Comparison of ENCODE assay signal across 8 cellular contexts in genomic region chrX:19344207-19344534, GRCh38. TPM values are rescaled to one million over a fixed set of nuclear protein-coding genes. Genes with fewer than 3 reads are reported as not detected.
DNase-seq lines count a peak whose midpoint lies in the region; ATAC-seq, FAIRE-seq and TF ChIP-seq lines count a peak whose summit lies in the region.

No MANE protein-coding gene starts in this region.

- peak overlapping the region; percentile 76 for H3K9ac ChIP-seq in iPS-20b (ENCODE audit: low read depth, low read length)

- peaks cover 3% of the 10 kb centered on the region for H3K36me3 Mint-ChIP-seq in activated CD4-positive, alpha-beta memory T cell treated with anti-CD3 and anti-CD28 coated beads for 36 hours

- peaks cover 22% of the 10 kb centered on the region for H3K4me1 Mint-ChIP-seq in activated CD4-positive, alpha-beta memory T cell treated with anti-CD3 and anti-CD28 coated beads for 36 hours (ENCODE audit: low read depth)

- intact Hi-C loops in activated CD4-positive, alpha-beta memory T cell treated with anti-CD3 and anti-CD28 coated beads for 36 hours (cut with micrococcal nuclease): loop anchor here (10.0 kb wide), 1 partner anchor 919 kb away; the partner anchor contains the start of gene CDKL5

- H3K4me3 ChIP-seq in GM12864 (ENCODE audit: low read depth, low read length) (peak overlapping the region; percentile 85), iPS-20b (ENCODE audit: low read length) (peak overlapping the region; percentile 90), thoracic aorta (peak overlapping the region; percentile 81)

- H3K4me1 ChIP-seq in iPS-20b (ENCODE audit: insufficient read depth, low read length) (no peaks in the 10 kb centered on the region), thoracic aorta (ENCODE audit: control insufficient read depth in 1 of 2, low read depth in 2 of 2) (peaks cover 0 to 7% of the 10 kb centered on the region in 2 donors)

- H3K27ac Mint-ChIP-seq in activated CD4-positive, alpha-beta memory T cell treated with anti-CD3 and anti-CD28 coated beads for 36 hours: peak overlapping the region; percentile 49

- FAIRE-seq in HTR-8/SVneo (lab: Jason Lieb, UNC): no peak

- POLR2A ChIA-PET in activated CD4-positive, alpha-beta memory T cell treated with anti-CD3 and anti-CD28 coated beads for 36 hours (lab: Charles Lee): no interaction called here

- no peaks in the 10 kb centered on the region for H3K9me3 Mint-ChIP-seq in activated CD4-positive, alpha-beta memory T cell treated with anti-CD3 and anti-CD28 coated beads for 36 hours

- H3K36me3 ChIP-seq in iPS-20b (ENCODE audit: insufficient read depth, low read depth, low read length) (peaks cover 4% of the 10 kb centered on the region; the same call in 1 of the 2 replicates), thoracic aorta (no peaks in the 10 kb centered on the region)

- H3K27me3 Mint-ChIP-seq in activated CD4-positive, alpha-beta memory T cell treated with anti-CD3 and anti-CD28 coated beads for 36 hours: no peaks in the 10 kb centered on the region

- H3K27ac ChIP-seq in iPS-20b (ENCODE audit: low read length) (no peak overlapping the region), thoracic aorta (peak overlapping the region; percentile 79)

- ATAC-seq in HG02623 (IDR thresholded peaks at IDR 0.05; ENCODE audit: unreplicated experiment): peak; percentile 17
- no peak for ATAC-seq in thoracic aorta (ENCODE audit: insufficient number of reproducible peaks, low FRiP score, low read depth)

- TF ChIP-seq CTCF in GM12864 (IDR thresholded peaks at IDR 0.05; ENCODE audit: low read depth, low read length, missing control alignments) (no peak), thoracic aorta (IDR thresholded peaks at IDR 0.05) (no peak)

- H3K9me3 ChIP-seq in iPS-20b (ENCODE audit: insufficient read depth, low read depth, low read length): no peaks in the 10 kb centered on the region
- H3K9me3 ChIP-seq in thoracic aorta: no peaks in the 10 kb centered on the region

- CTCF ChIA-PET in activated CD4-positive, alpha-beta memory T cell treated with anti-CD3 and anti-CD28 coated beads for 36 hours (lab: Charles Lee): interaction anchor here (1.4 kb wide), 1 partner anchor 28 kb away, joined by 5 read pairs; no protein-coding TSS in a partner anchor

- DNase-seq in GM12864 (ENCODE audit: low read depth) (no peak), thoracic aorta (ENCODE audit: low spot score) (no peak), NCI-H510A (lab: John Stamatoyannopoulos, UW) (no peak), SKM-1 (lab: John Stamatoyannopoulos, UW; ENCODE audit: unreplicated experiment) (no peak), HTR-8/SVneo (ENCODE audit: insufficient read length, low spot score) (no peak)
- DNase-seq in activated CD4-positive, alpha-beta memory T cell treated with anti-CD3 and anti-CD28 coated beads for 36 hours: no peak

- peak overlapping the region; percentile 81 for H3K4me3 Mint-ChIP-seq in activated CD4-positive, alpha-beta memory T cell treated with anti-CD3 and anti-CD28 coated beads for 36 hours

- no peaks in the 10 kb centered on the region; the same call in 1 of the 2 replicates for H3K27me3 ChIP-seq in iPS-20b (ENCODE audit: insufficient read depth, low read length)
- H3K27me3 ChIP-seq in thoracic aorta (replicated peaks; ENCODE audit: insufficient read depth): no peaks in the 10 kb centered on the region

RNA-seq across cellular contexts. Expression of gene PDHA1, which starts 0.4 kb away (rescaled TPM):
- 100 to 1,000 TPM; 245 TPM for total RNA-seq in activated CD4-positive, alpha-beta memory T cell treated with anti-CD3 and anti-CD28 coated beads for 36 hours
- total RNA-seq in thoracic aorta: 100 to 1,000 TPM in 1 of 2 donors, 10 to 100 TPM in 1; 47.8 to 102 TPM
